Comparison of ENCODE assay signal across 8 cellular contexts in genomic region chr12:6765048-6765633, GRCh38. TPM values are rescaled to one million over a fixed set of nuclear protein-coding genes. Genes with fewer than 3 reads are reported as not detected.
DNase-seq lines count a peak whose midpoint lies in the region; ATAC-seq and TF ChIP-seq lines count a peak whose summit lies in the region.

No MANE protein-coding gene starts in this region.

- H3K27ac ChIP-seq in heart right ventricle (peak overlapping the region; percentile 87 to 99 (median 94)), thoracic aorta (peak overlapping the region; percentile 86 to 95)

- ATAC-seq in heart right ventricle = no peak
- ATAC-seq in left cardiac atrium = no peak
- ATAC-seq in thoracic aorta (ENCODE audit: insufficient number of reproducible peaks, low FRiP score, low read depth) = no peak
- no peak for ATAC-seq in GM21360 (IDR thresholded peaks at IDR 0.05; ENCODE audit: unreplicated experiment)

- DNase-seq in heart right ventricle (no peak), left cardiac atrium (no peak), thoracic aorta (ENCODE audit: low spot score) (no peak), NCI-H1436 treated with DMSO at 0.1 percent for 48 hours (lab: John Stamatoyannopoulos, UW) (no peak), NOMO-1 treated with DMSO at 0.1 percent for 48 hours (lab: John Stamatoyannopoulos, UW; ENCODE audit: unreplicated experiment) (no peak)
- DNase-seq in activated T-helper 1 cell treated with anti-CD3 and anti-CD28 coated beads, Interleukin-12 subunit alpha, Interleukin-12 subunit beta, Interleukin-2, Interleukin-4 antibody, amounts not matched to agents 30 ng/mL and 10 ng/mL and 1 ng/mL, durations not matched to agents 14 hours and 24 hours and 36 hours (ENCODE audit: low spot score) = no peak

- intact Hi-C loops in heart right ventricle (cut with DNase I) = loop anchor here in 2 of 10 donors (5.0 kb wide), 2 partner anchors 62 to 78 kb away; partner anchors contain the start of genes P3H3 (in 1 of the 2) and ZNF384 (in 1 of the 2)
- intact Hi-C loops in left cardiac atrium (cut with DNase I) = no loop called here
- intact Hi-C loops in activated T-helper 1 cell treated with anti-CD3 and anti-CD28 coated beads, Interleukin-12 subunit alpha, Interleukin-12 subunit beta, Interleukin-2, Interleukin-4 antibody, amounts not matched to agents 30 ng/mL and 10 ng/mL and 1 ng/mL, durations not matched to agents 14 hours and 24 hours and 36 hours (cut with micrococcal nuclease) = no loop called here

- H3K27me3 Mint-ChIP-seq in activated T-helper 1 cell treated with anti-CD3 and anti-CD28 coated beads, Interleukin-12 subunit alpha, Interleukin-12 subunit beta, Interleukin-2, Interleukin-4 antibody, amounts not matched to agents 30 ng/mL and 10 ng/mL and 1 ng/mL, durations not matched to agents 14 hours and 24 hours and 36 hours (ENCODE audit: insufficient read depth) = peaks cover 17% of the 10 kb centered on the region

- TF ChIP-seq CTCF in heart right ventricle (IDR thresholded peaks at IDR 0.05) (no peak), thoracic aorta (IDR thresholded peaks at IDR 0.05) (no peak)

- peaks cover 0 to 27% (median 0%) of the 10 kb centered on the region in 7 donors for H3K27me3 ChIP-seq in heart right ventricle
- H3K27me3 ChIP-seq in thoracic aorta (replicated peaks; ENCODE audit: insufficient read depth) = no peaks in the 10 kb centered on the region

- H3K27ac Mint-ChIP-seq in activated T-helper 1 cell treated with anti-CD3 and anti-CD28 coated beads, Interleukin-12 subunit alpha, Interleukin-12 subunit beta, Interleukin-2, Interleukin-4 antibody, amounts not matched to agents 30 ng/mL and 10 ng/mL and 1 ng/mL, durations not matched to agents 14 hours and 24 hours and 36 hours = peak overlapping the region; percentile 55

- H3K4me1 ChIP-seq in heart right ventricle (peaks cover 7 to 58% (median 42%) of the 10 kb centered on the region in 9 donors), thoracic aorta (ENCODE audit: control insufficient read depth in 1 of 2, low read depth in 2 of 2) (peaks cover 18 to 51% of the 10 kb centered on the region in 2 donors)

- H3K4me3 Mint-ChIP-seq in activated T-helper 1 cell treated with anti-CD3 and anti-CD28 coated beads, Interleukin-12 subunit alpha, Interleukin-12 subunit beta, Interleukin-2, Interleukin-4 antibody, amounts not matched to agents 30 ng/mL and 10 ng/mL and 1 ng/mL, durations not matched to agents 14 hours and 24 hours and 36 hours = peak overlapping the region; percentile 79

- H3K4me1 Mint-ChIP-seq in activated T-helper 1 cell treated with anti-CD3 and anti-CD28 coated beads, Interleukin-12 subunit alpha, Interleukin-12 subunit beta, Interleukin-2, Interleukin-4 antibody, amounts not matched to agents 30 ng/mL and 10 ng/mL and 1 ng/mL, durations not matched to agents 14 hours and 24 hours and 36 hours (ENCODE audit: low read depth) = peaks cover 50% of the 10 kb centered on the region

- peaks cover 9% of the 10 kb centered on the region for H3K36me3 Mint-ChIP-seq in activated T-helper 1 cell treated with anti-CD3 and anti-CD28 coated beads, Interleukin-12 subunit alpha, Interleukin-12 subunit beta, Interleukin-2, Interleukin-4 antibody, amounts not matched to agents 30 ng/mL and 10 ng/mL and 1 ng/mL, durations not matched to agents 14 hours and 24 hours and 36 hours (ENCODE audit: low read depth)

- H3K9me3 ChIP-seq in heart right ventricle (no peaks in the 10 kb centered on the region), iPS-18c (ENCODE audit: control insufficient read depth, insufficient read depth, low read length) (no peaks in the 10 kb centered on the region), thoracic aorta (no peaks in the 10 kb centered on the region)

- peaks cover 0 to 10% (median 0%) of the 10 kb centered on the region in 9 donors for H3K36me3 ChIP-seq in heart right ventricle
- H3K36me3 ChIP-seq in thoracic aorta = peaks cover 8% of the 10 kb centered on the region

- H3K4me3 ChIP-seq in heart right ventricle (peak overlapping the region in 9 of 10 donors; percentile 69 to 90 (median 81)), iPS-18c (ENCODE audit: insufficient read depth, low read depth, low read length) (peak overlapping the region; percentile 85; the same call in 1 of the 2 replicates), thoracic aorta (peak overlapping the region; percentile 97)

- H3K9me3 Mint-ChIP-seq in activated T-helper 1 cell treated with anti-CD3 and anti-CD28 coated beads, Interleukin-12 subunit alpha, Interleukin-12 subunit beta, Interleukin-2, Interleukin-4 antibody, amounts not matched to agents 30 ng/mL and 10 ng/mL and 1 ng/mL, durations not matched to agents 14 hours and 24 hours and 36 hours = no peaks in the 10 kb centered on the region

- 32 to 33% methylated on average over 7 of the region's 7 CpGs for WGBS in heart right ventricle, 2 donors

RNA-seq across cellular contexts. Expression of gene PTMS, which starts 1.0 kb away (rescaled TPM):
- total RNA-seq in heart right ventricle (100 to 1,000 TPM in 5 of 10 donors, 10 to 100 TPM in 5; 73.3 to 194 (median 96.0) TPM), left cardiac atrium (100 to 1,000 TPM; 164 to 189 TPM), thoracic aorta (100 to 1,000 TPM; 168 to 186 TPM)
- 100 to 1,000 TPM; 289 to 361 TPM for polyA plus RNA-seq in heart right ventricle
- total RNA-seq in activated T-helper 1 cell treated with anti-CD3 and anti-CD28 coated beads, Interleukin-12 subunit alpha, Interleukin-12 subunit beta, Interleukin-2, Interleukin-4 antibody, amounts not matched to agents 30 ng/mL and 10 ng/mL and 1 ng/mL, durations not matched to agents 14 hours and 24 hours and 36 hours = 247 and 262 TPM in 2 replicates

RNA-seq across cellular contexts. Expression of gene LAG3, which starts 7.2 kb away (rescaled TPM):
- total RNA-seq in heart right ventricle = 1 to 10 TPM in 1 of 10 donors, under 1 TPM in 7, not detected in 2; 0.16 to 2.1 (median 0.26) TPM
- 1 to 10 TPM in 1 of 2 donors, under 1 TPM in 1; 0.13 to 1.2 TPM for polyA plus RNA-seq in heart right ventricle
- total RNA-seq in left cardiac atrium = under 1 TPM; 0.62 to 0.97 TPM
- 268 and 275 TPM in 2 replicates for total RNA-seq in activated T-helper 1 cell treated with anti-CD3 and anti-CD28 coated beads, Interleukin-12 subunit alpha, Interleukin-12 subunit beta, Interleukin-2, Interleukin-4 antibody, amounts not matched to agents 30 ng/mL and 10 ng/mL and 1 ng/mL, durations not matched to agents 14 hours and 24 hours and 36 hours
- 1 to 10 TPM in 1 of 2 donors, under 1 TPM in 1; 0.95 to 1.5 TPM for total RNA-seq in thoracic aorta

RNA-seq across cellular contexts. Expression of gene MLF2, which starts 12.2 kb away (rescaled TPM):
- total RNA-seq in heart right ventricle (100 to 1,000 TPM; 135 to 182 (median 148) TPM), left cardiac atrium (100 to 1,000 TPM; 118 to 149 TPM), thoracic aorta (100 to 1,000 TPM; 129 to 179 TPM)
- 100 to 1,000 TPM; 108 to 197 TPM for polyA plus RNA-seq in heart right ventricle
- 159 and 161 TPM in 2 replicates for total RNA-seq in activated T-helper 1 cell treated with anti-CD3 and anti-CD28 coated beads, Interleukin-12 subunit alpha, Interleukin-12 subunit beta, Interleukin-2, Interleukin-4 antibody, amounts not matched to agents 30 ng/mL and 10 ng/mL and 1 ng/mL, durations not matched to agents 14 hours and 24 hours and 36 hours

RNA-seq across cellular contexts. Expression of gene CD4, which starts 24.2 kb away (rescaled TPM):
- total RNA-seq in heart right ventricle (10 to 100 TPM in 2 of 10 donors, 1 to 10 TPM in 8; 2.8 to 44.3 (median 5.0) TPM), left cardiac atrium (10 to 100 TPM; 11.6 to 24.2 TPM), thoracic aorta (10 to 100 TPM; 22.3 to 25.0 TPM)
- polyA plus RNA-seq in heart right ventricle = 1 to 10 TPM; 2.6 to 3.2 TPM
- 311 TPM in 2 replicates for total RNA-seq in activated T-helper 1 cell treated with anti-CD3 and anti-CD28 coated beads, Interleukin-12 subunit alpha, Interleukin-12 subunit beta, Interleukin-2, Interleukin-4 antibody, amounts not matched to agents 30 ng/mL and 10 ng/mL and 1 ng/mL, durations not matched to agents 14 hours and 24 hours and 36 hours

RNA-seq across cellular contexts. Expression of gene COPS7A, which starts 41.3 kb away (rescaled TPM):
- total RNA-seq in heart right ventricle (10 to 100 TPM; 67.4 to 89.8 (median 77.9) TPM), left cardiac atrium (10 to 100 TPM; 61.3 to 71.2 TPM), thoracic aorta (10 to 100 TPM; 69.9 to 78.2 TPM)
- polyA plus RNA-seq in heart right ventricle = 10 to 100 TPM; 31.1 to 91.5 TPM
- 34.6 and 36.2 TPM in 2 replicates for total RNA-seq in activated T-helper 1 cell treated with anti-CD3 and anti-CD28 coated beads, Interleukin-12 subunit alpha, Interleukin-12 subunit beta, Interleukin-2, Interleukin-4 antibody, amounts not matched to agents 30 ng/mL and 10 ng/mL and 1 ng/mL, durations not matched to agents 14 hours and 24 hours and 36 hours

Comparison
In these comparisons a context has a peak if more than half of its experiments do, and no peak if none do; other contexts are left out.
1. RNA of gene LAG3, which starts 7.2 kb away (total RNA-seq): 268 to 275 TPM in activated T-helper 1 cell treated with anti-CD3 and anti-CD28 coated beads, Interleukin-12 subunit alpha, Interleukin-12 subunit beta, Interleukin-2, Interleukin-4 antibody, amounts not matched to agents 30 ng/mL and 10 ng/mL and 1 ng/mL, durations not matched to agents 14 hours and 24 hours and 36 hours; 0.95 to 1.5 TPM in thoracic aorta, 0.62 to 0.97 TPM in left cardiac atrium and 0.16 to 2.1 TPM in heart right ventricle; every median in the first group is over 10 times any median in the second.
2. Peak in every context shown above with its lines, with median percentiles within 50 percentile points of each other: H3K4me3 ChIP-seq.